Comparison of ENCODE assay signal across 7 cellular contexts in the genomic region with DNA sequence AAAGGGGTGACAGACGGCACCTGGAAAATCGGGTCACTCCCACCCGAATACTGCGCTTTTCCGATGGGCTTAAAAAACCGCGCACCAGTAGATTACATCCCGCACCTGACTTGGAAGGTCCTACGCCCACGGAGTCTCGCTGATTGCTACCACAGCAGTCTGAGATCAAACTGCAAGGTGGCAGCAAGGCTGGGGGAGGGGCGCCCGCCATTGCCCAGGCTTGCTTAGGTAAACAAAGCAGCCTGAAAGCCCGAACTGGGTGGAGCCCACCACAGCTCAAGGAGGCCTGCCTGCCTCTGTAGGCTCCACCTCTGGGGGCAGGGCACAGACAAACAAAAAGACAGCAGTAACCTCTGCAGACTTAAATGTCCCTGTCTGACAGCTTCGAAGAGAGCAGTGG.
DNase-seq lines count a peak whose midpoint lies in the region; TF ChIP-seq lines count a peak whose summit lies in the region.
"Not testable (repeated sequence)": the region's sequence is repeated elsewhere in the genome, so short reads cannot be mapped to it uniquely, and the experiment has no call there.

No MANE protein-coding gene starts in this region.

- peak overlapping the region; percentile 66 for H3K27ac Mint-ChIP-seq in endodermal cell

- not testable (repeated sequence) for H3K36me3 Mint-ChIP-seq in endodermal cell (ENCODE audit: low read depth)

- not testable (repeated sequence) for H3K27me3 ChIP-seq in PC-9 (ENCODE audit: insufficient read depth, low read depth); endodermal cell (ENCODE audit: control insufficient read depth, insufficient read depth, low read length, poor library complexity, severe bottlenecking)

- TF ChIP-seq CTCF in 22Rv1 (IDR thresholded peaks at IDR 0.05); PC-9 (conservative IDR thresholded peaks at IDR 0.05); endodermal cell (conservative IDR thresholded peaks at IDR 0.05): not testable (repeated sequence)

- peak; percentile 63 for DNase-seq in ELF-1 (ENCODE audit: low read depth, low spot score)
- DNase-seq in NCI-H1105 (lab: John Stamatoyannopoulos, UW), result peak; percentile 25
- peak; percentile 31 for DNase-seq in NCI-H1436 treated with DMSO at 0.1 percent for 48 hours (lab: John Stamatoyannopoulos, UW)
- DNase-seq in NCI-H748 (lab: John Stamatoyannopoulos, UW; ENCODE audit: unreplicated experiment), result peak; percentile 76
- not testable (repeated sequence) for DNase-seq in PC-9, endodermal cell

- not testable (repeated sequence) for BruUV-seq in PC-9 (replicated peaks; lab: Mats Ljungman, UMichigan)

- H3K36me3 ChIP-seq in PC-9 (ENCODE audit: low read depth); endodermal cell (ENCODE audit: control insufficient read depth, insufficient read depth, low read length): not testable (repeated sequence)

- WGBS in endodermal cell (ENCODE audit: insufficient coverage in 1 of 2, insufficient read length in 1 of 2), 2 experiments, result 89 to 93% methylated on average over 13 to 14 of the region's 15 CpGs

- H2AFZ ChIP-seq in PC-9, result peak overlapping the region; percentile 67

- CTCF ChIA-PET in PC-9 (lab: Charles Lee), result not testable (repeated sequence)

- POLR2A ChIA-PET in PC-9 (lab: Charles Lee; ENCODE audit: unreplicated experiment), result not testable (repeated sequence)

- intact Hi-C loops in PC-9 (cut with micrococcal nuclease; ENCODE audit: unreplicated experiment), result not testable (repeated sequence)

- H3F3A ChIP-seq in PC-9 (ENCODE audit: insufficient read depth, low read depth), result not testable (repeated sequence)

- not testable (repeated sequence) for H3K9ac ChIP-seq in endodermal cell (ENCODE audit: extremely low read depth, low read length, poor library complexity, severe bottlenecking)

- H3K27me3 Mint-ChIP-seq in endodermal cell (ENCODE audit: insufficient read depth), result not testable (repeated sequence)

- H3K79me2 ChIP-seq in PC-9 (ENCODE audit: low read depth), result not testable (repeated sequence)

- H3K4me1 Mint-ChIP-seq in endodermal cell, result not testable (repeated sequence)

- H3K9me3 ChIP-seq in PC-9 (ENCODE audit: insufficient read depth, low read depth); endodermal cell (ENCODE audit: control insufficient read depth, low read length): not testable (repeated sequence)

- not testable (repeated sequence) for H3K9me2 ChIP-seq in PC-9 (ENCODE audit: insufficient read depth)

- H3K4me2 ChIP-seq in PC-9, result peak overlapping the region; percentile 61

- peak overlapping the region; percentile 70 for H3K27ac ChIP-seq in 22Rv1
- not testable (repeated sequence) for H3K27ac ChIP-seq in PC-9; endodermal cell (ENCODE audit: low read depth, low read length)

- H4K20me1 ChIP-seq in PC-9 (ENCODE audit: insufficient read depth), result not testable (repeated sequence)

- H3K9me3 Mint-ChIP-seq in endodermal cell, result not testable (repeated sequence)

- not testable (repeated sequence) for H3K4me1 ChIP-seq in PC-9 (replicated peaks; ENCODE audit: insufficient read depth); endodermal cell (ENCODE audit: control insufficient read depth, insufficient read depth, low read length)

- H3K4me3 Mint-ChIP-seq in endodermal cell, result not testable (repeated sequence)

- H3K4me3 ChIP-seq in PC-9, result peak overlapping the region; percentile 48; the same call in 1 of the 2 replicates
- H3K4me3 ChIP-seq in endodermal cell (ENCODE audit: low read length), result not testable (repeated sequence)
